1 cellular context compared by ENCODE assay signal in the genomic region with DNA sequence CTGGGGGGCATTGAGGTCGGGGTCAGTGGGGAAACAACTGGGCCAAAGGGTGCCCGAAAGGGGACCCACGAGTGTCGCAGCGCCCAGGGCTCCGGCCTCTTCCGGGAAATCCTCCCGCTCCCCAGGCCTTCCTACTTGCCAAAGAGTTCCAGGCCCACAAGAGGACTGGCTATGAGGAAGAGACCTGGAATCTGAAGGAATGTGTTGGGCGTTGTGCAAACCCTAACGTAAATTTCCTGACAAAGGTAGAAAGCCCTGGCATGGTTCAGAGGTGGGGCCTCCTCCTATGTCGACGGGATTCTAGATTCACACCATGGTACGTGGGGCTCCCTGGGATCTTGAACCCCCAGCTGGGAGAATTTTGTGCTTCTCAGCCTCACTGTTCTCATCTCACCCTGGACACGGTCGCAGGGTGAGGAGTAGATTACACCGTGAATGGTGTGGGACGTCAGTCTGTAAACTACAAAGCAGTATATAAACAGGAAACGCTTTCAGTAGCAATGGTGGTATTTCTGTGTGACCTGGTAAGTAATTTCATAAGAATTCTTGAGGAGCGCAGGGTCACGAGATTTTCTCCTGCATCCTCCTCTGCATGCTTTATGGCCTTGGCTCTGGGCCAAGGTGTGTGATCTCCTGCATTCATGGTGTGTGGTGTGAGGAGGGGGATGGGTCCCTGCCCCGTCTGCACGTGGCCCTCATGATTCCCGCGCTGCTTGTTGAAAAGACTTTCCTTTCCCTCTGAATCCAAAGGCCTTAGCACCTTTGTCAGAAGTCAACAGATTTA.
A peak's percentile ranks its signal among the peaks of the same experiment; 100 is the strongest.
TF ChIP-seq lines count a peak whose summit lies in the region.

No MANE protein-coding gene starts in this region.

TF ChIP-seq in HepG2, 621 proteins besides CTCF, POLR2A, EP300 and RAD21 (continued from another document):
- TF ChIP-seq, protein P1, sequence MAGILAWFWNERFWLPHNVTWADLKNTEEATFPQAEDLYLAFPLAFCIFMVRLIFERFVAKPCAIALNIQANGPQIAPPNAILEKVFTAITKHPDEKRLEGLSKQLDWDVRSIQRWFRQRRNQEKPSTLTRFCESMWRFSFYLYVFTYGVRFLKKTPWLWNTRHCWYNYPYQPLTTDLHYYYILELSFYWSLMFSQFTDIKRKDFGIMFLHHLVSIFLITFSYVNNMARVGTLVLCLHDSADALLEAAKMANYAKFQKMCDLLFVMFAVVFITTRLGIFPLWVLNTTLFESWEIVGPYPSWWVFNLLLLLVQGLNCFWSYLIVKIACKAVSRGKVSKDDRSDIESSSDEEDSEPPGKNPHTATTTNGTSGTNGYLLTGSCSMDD (CRISPR knock-in tag; IDR thresholded peaks at IDR 0.05), result no peak
- TF ChIP-seq ELF1 (CRISPR knock-in tag; IDR thresholded peaks at IDR 0.05), result peak; percentile 72
- TF ChIP-seq ZNF614 (CRISPR knock-in tag; IDR thresholded peaks at IDR 0.05; ENCODE audit: borderline replicate concordance), result no peak; the same call in 1 of the 2 replicates
- TF ChIP-seq ZNF256 (CRISPR knock-in tag; conservative IDR thresholded peaks at IDR 0.05), result no peak
- TF ChIP-seq, protein P2, sequence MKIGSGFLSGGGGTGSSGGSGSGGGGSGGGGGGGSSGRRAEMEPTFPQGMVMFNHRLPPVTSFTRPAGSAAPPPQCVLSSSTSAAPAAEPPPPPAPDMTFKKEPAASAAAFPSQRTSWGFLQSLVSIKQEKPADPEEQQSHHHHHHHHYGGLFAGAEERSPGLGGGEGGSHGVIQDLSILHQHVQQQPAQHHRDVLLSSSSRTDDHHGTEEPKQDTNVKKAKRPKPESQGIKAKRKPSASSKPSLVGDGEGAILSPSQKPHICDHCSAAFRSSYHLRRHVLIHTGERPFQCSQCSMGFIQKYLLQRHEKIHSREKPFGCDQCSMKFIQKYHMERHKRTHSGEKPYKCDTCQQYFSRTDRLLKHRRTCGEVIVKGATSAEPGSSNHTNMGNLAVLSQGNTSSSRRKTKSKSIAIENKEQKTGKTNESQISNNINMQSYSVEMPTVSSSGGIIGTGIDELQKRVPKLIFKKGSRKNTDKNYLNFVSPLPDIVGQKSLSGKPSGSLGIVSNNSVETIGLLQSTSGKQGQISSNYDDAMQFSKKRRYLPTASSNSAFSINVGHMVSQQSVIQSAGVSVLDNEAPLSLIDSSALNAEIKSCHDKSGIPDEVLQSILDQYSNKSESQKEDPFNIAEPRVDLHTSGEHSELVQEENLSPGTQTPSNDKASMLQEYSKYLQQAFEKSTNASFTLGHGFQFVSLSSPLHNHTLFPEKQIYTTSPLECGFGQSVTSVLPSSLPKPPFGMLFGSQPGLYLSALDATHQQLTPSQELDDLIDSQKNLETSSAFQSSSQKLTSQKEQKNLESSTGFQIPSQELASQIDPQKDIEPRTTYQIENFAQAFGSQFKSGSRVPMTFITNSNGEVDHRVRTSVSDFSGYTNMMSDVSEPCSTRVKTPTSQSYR (CRISPR knock-in tag; IDR thresholded peaks at IDR 0.05; ENCODE audit: borderline replicate concordance), result peak; percentile 93
- TF ChIP-seq IRF2 (CRISPR knock-in tag; IDR thresholded peaks at IDR 0.05), result 0 out of 2 replicates have a peak, but pooled peaks have one; percentile 24
- TF ChIP-seq ZBTB20 (CRISPR knock-in tag; IDR thresholded peaks at IDR 0.05; ENCODE audit: borderline replicate concordance, low read depth), result peak; percentile 33; the same call in 1 of the 2 replicates
TF ChIP-seq in HepG2: peak in this region for 81.
